Comparison of ENCODE assay signal across 22 cellular contexts in the genomic region with DNA sequence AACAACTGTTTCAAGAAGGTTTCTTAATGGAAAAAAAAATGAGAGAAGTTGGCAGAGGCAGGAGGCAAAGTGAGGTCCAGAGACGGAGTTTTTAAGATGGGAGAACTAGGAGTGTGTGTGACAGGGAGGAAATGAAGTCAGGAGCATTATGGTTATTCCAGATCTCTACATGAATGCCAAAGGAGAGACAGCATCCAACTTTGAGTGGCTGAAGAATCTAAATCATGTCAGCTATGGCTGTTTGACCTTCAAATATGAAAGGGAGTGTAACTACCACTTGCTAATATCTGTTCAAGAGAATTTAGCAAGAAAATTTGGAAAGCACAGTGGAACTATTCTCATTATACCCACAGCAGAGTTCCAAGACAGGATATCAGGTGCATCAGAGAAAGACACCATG.
"Had no signal": no experiment of that assay in that cellular context is flagged by ENCODE, and none has a peak within 500 bp of the region (broad histone marks: within the 10 kb centered on the region; RNA-seq: fewer than 3 reads in every experiment).

No MANE protein-coding gene starts in this region.

- H3K4me3 ChIP-seq: coronary artery, esophagus muscularis mucosa, heart right ventricle, lung, testis, tibial nerve, upper lobe of left lung had no signal

- H3K27me3 ChIP-seq: esophagus muscularis mucosa, heart right ventricle, neutrophil, testis, tibial nerve, upper lobe of left lung had no signal

- ATAC-seq: heart right ventricle; natural killer cell treated with Interleukin-12 subunit alpha and Interleukin-12 subunit beta and Interleukin-15 and Interleukin-18, amount 100 ng/mL, for 72 hours; sciatic nerve; stimulated activated memory B cell treated with anti-CD40 and anti-IgM and Interleukin-4, amounts not matched to agents 10 μg/mL and 1 μg/mL and 100 μg/mL, for 72 hours; stimulated activated naive CD8-positive, alpha-beta T cell treated with anti-CD3 and anti-CD28 coated beads, Interleukin-15, Interleukin-2, amounts not matched to agents 100 U/mL and 50 U/mL, for 24 hours had no signal

- DNase-seq: dermis blood vessel endothelial cell; effector memory CD4-positive, alpha-beta T cell; foreskin melanocyte; glutamatergic neuron; heart right ventricle; hippocampal formation; kidney glomerular epithelial cell; naive B cell; stimulated activated CD4-positive, alpha-beta T cell treated with anti-CD3 and anti-CD28 coated beads, Interleukin-4, amount 100 ng/mL, for 4 hours; stimulated activated naive CD8-positive, alpha-beta T cell treated with anti-CD3 and anti-CD28 coated beads, Interleukin-15, Interleukin-2, amounts not matched to agents 100 U/mL and 50 U/mL, for 24 hours; substantia nigra; testis; upper lobe of left lung had no signal

- H3K36me3 ChIP-seq: esophagus muscularis mucosa, heart right ventricle, neutrophil, tibial nerve, upper lobe of left lung had no signal

- H3K9me3 ChIP-seq: esophagus muscularis mucosa, neutrophil, testis, tibial nerve, upper lobe of left lung had no signal

- H3K27ac ChIP-seq: coronary artery, esophagus muscularis mucosa, heart right ventricle, neutrophil, parathyroid adenoma, testis, tibial nerve, upper lobe of left lung had no signal

- H3K4me1 ChIP-seq: heart right ventricle, parathyroid adenoma, tibial nerve, upper lobe of left lung had no signal
